ENCODE assay signal across 14 cellular contexts in genomic region chr9:71684566-71684965, GRCh38.
DNase-seq lines count a peak whose midpoint lies in the region; ATAC-seq and TF ChIP-seq lines count a peak whose summit lies in the region.
"Had no signal": no experiment of that assay in that cellular context is flagged by ENCODE, and none has a peak within 500 bp of the region (broad histone marks: within the 10 kb centered on the region; RNA-seq: fewer than 3 reads in every experiment).

No MANE protein-coding gene starts in this region.

- H3K9me3 ChIP-seq in HUES48 (ENCODE audit: control insufficient read depth, insufficient read depth, low read length) (no peaks in the 10 kb centered on the region), iPS-20b (ENCODE audit: insufficient read depth, low read depth, low read length) (no peaks in the 10 kb centered on the region), spleen (no peaks in the 10 kb centered on the region)
- H3K9me3 ChIP-seq: heart left ventricle, sigmoid colon, SJCRH30 had no signal

- no peaks in the 10 kb centered on the region for H3K27me3 Mint-ChIP-seq in activated CD8-positive, alpha-beta memory T cell treated with anti-CD3 and anti-CD28 coated beads, Interleukin-2, amount 10 ng/mL, durations not matched to agents 7 days and 5 days

- no peak for TF ChIP-seq CTCF in spleen (IDR thresholded peaks at IDR 0.05 in 8 of 11, conservative IDR thresholded peaks at IDR 0.05 in 3 of 11)

- no peak overlapping the region for H3K4me3 Mint-ChIP-seq in activated CD8-positive, alpha-beta memory T cell treated with anti-CD3 and anti-CD28 coated beads, Interleukin-2, amount 10 ng/mL, durations not matched to agents 7 days and 5 days

- no peaks in the 10 kb centered on the region for H3K9me3 Mint-ChIP-seq in activated CD8-positive, alpha-beta memory T cell treated with anti-CD3 and anti-CD28 coated beads, Interleukin-2, amount 10 ng/mL, durations not matched to agents 7 days and 5 days (ENCODE audit: low read depth)

- CTCF ChIA-PET in activated CD8-positive, alpha-beta memory T cell treated with anti-CD3 and anti-CD28 coated beads, Interleukin-2, amount 10 ng/mL, durations not matched to agents 7 days and 5 days (lab: Charles Lee): interaction anchor here (1.0 to 2.8 kb wide), 7 partner anchors 30 to 85 kb away, joined by 3 to 13 read pairs (median 5); no protein-coding TSS in a partner anchor

- ATAC-seq in activated CD8-positive, alpha-beta memory T cell treated with anti-CD3 and anti-CD28 coated beads, Interleukin-2, amount 10 ng/mL, durations not matched to agents 7 days and 5 days: no peak

- H3K27ac Mint-ChIP-seq in activated CD8-positive, alpha-beta memory T cell treated with anti-CD3 and anti-CD28 coated beads, Interleukin-2, amount 10 ng/mL, durations not matched to agents 7 days and 5 days: peak overlapping the region; percentile 78

- no peak for DNase-seq in activated CD8-positive, alpha-beta memory T cell treated with anti-CD3 and anti-CD28 coated beads, Interleukin-2, amount 10 ng/mL, durations not matched to agents 7 days and 5 days
- no peak for DNase-seq in activated CD8-positive, alpha-beta memory T cell treated with anti-CD3 and anti-CD28 coated beads for 24 hours
- no peak for DNase-seq in spleen
- DNase-seq in NCI-H1092 treated with DMSO at 0.1 percent for 48 hours (lab: John Stamatoyannopoulos, UW): no peak
- DNase-seq in foreskin melanocyte: no peak
- no peak for DNase-seq in kidney glomerular epithelial cell (lab: John Stamatoyannopoulos, UW)
- DNase-seq: activated CD4-positive, alpha-beta T cell treated with anti-CD3 and anti-CD28 coated beads for 4 hours; Calu3; central memory CD4-positive, alpha-beta T cell; heart left ventricle; sigmoid colon; SJCRH30 had no signal

- no peak overlapping the region for H3K9ac ChIP-seq in HUES48 (ENCODE audit: low read depth, low read length)
- H3K9ac ChIP-seq in iPS-20b (ENCODE audit: low read depth, low read length): peak overlapping the region; percentile 56; the same call in 1 of the 2 replicates

- peaks cover 32% of the 10 kb centered on the region for H3K4me1 Mint-ChIP-seq in activated CD8-positive, alpha-beta memory T cell treated with anti-CD3 and anti-CD28 coated beads, Interleukin-2, amount 10 ng/mL, durations not matched to agents 7 days and 5 days

- intact Hi-C loops in spleen (cut with DNase I; ENCODE audit: low total_unique reads): no loop called here

- WGBS in spleen, 5 donors: 59 to 77% (median 73%) methylated on average over 2 of the region's 2 CpGs

- H3K4me1 ChIP-seq in HUES48 (ENCODE audit: control insufficient read depth, insufficient read depth, low read length) (peaks cover 30% of the 10 kb centered on the region), iPS-20b (ENCODE audit: insufficient read depth, low read length) (peaks cover 29% of the 10 kb centered on the region), spleen (peaks cover 12 to 58% (median 34%) of the 10 kb centered on the region in 6 donors)

- peaks cover 44% of the 10 kb centered on the region for H3K36me3 ChIP-seq in HUES48 (ENCODE audit: control insufficient read depth, insufficient read depth, low read length)
- H3K36me3 ChIP-seq in iPS-20b (ENCODE audit: insufficient read depth, low read depth, low read length): peaks cover 51% of the 10 kb centered on the region
- H3K36me3 ChIP-seq in spleen: peaks cover 0 to 76% (median 25%) of the 10 kb centered on the region in 6 donors

- H3K27ac ChIP-seq in HUES48 (ENCODE audit: low read depth, low read length): peak overlapping the region; percentile 16
- no peak overlapping the region for H3K27ac ChIP-seq in iPS-20b (ENCODE audit: low read length)
- peak overlapping the region in 5 of 8 donors; percentile 3 to 69 (median 33) for H3K27ac ChIP-seq in spleen
- H3K27ac ChIP-seq: sigmoid colon, SJCRH30 had no signal

- no peak overlapping the region for H3K4me3 ChIP-seq in HUES48 (ENCODE audit: low read depth, low read length)
- no peak overlapping the region for H3K4me3 ChIP-seq in iPS-20b (ENCODE audit: low read length)
- no peak overlapping the region for H3K4me3 ChIP-seq in spleen
- H3K4me3 ChIP-seq: heart left ventricle, sigmoid colon, SJCRH30 had no signal

- no peak for TF ChIP-seq POLR2A in spleen (IDR thresholded peaks at IDR 0.05)

- peaks cover 52% of the 10 kb centered on the region for H3K36me3 Mint-ChIP-seq in activated CD8-positive, alpha-beta memory T cell treated with anti-CD3 and anti-CD28 coated beads, Interleukin-2, amount 10 ng/mL, durations not matched to agents 7 days and 5 days

- H3K27me3 ChIP-seq in HUES48 (ENCODE audit: control insufficient read depth, insufficient read depth, low read length): no peaks in the 10 kb centered on the region
- no peaks in the 10 kb centered on the region for H3K27me3 ChIP-seq in iPS-20b (ENCODE audit: insufficient read depth, low read length)
- H3K27me3 ChIP-seq in spleen (replicated peaks in 1 of 7): no peaks in the 10 kb centered on the region
- H3K27me3 ChIP-seq: heart left ventricle, sigmoid colon, SJCRH30 had no signal
